In genomic region chr2:9252002-9252357, GRCh38 we compare ENCODE assay signal across 14 cellular contexts. TPM values are rescaled to one million over a fixed set of nuclear protein-coding genes. Genes with fewer than 3 reads are reported as not detected.
DNase-seq lines count a peak whose midpoint lies in the region; ATAC-seq and TF ChIP-seq lines count a peak whose summit lies in the region.
"Had no signal": no experiment of that assay in that cellular context is flagged by ENCODE, and none has a peak within 500 bp of the region (broad histone marks: within the 10 kb centered on the region; RNA-seq: fewer than 3 reads in every experiment).

No MANE protein-coding gene starts in this region.

- no peak for TF ChIP-seq POLR2A in breast epithelium (IDR thresholded peaks at IDR 0.05)

- H3K4me1 Mint-ChIP-seq in type B pancreatic cell (ENCODE audit: unreplicated experiment): peaks cover 82% of the 10 kb centered on the region
- H3K4me1 Mint-ChIP-seq: activated CD4-positive, alpha-beta T cell treated with anti-CD3 and anti-CD28 coated beads, Interleukin-2, amount 10 ng/mL, durations not matched to agents 7 days and 5 days had no signal

- H3K36me3 ChIP-seq in breast epithelium: no peaks in the 10 kb centered on the region

- peaks cover 4% of the 10 kb centered on the region for H3K9me3 Mint-ChIP-seq in type B pancreatic cell
- H3K9me3 Mint-ChIP-seq: activated CD4-positive, alpha-beta T cell treated with anti-CD3 and anti-CD28 coated beads, Interleukin-2, amount 10 ng/mL, durations not matched to agents 7 days and 5 days; mesothelial cell of epicardium had no signal

- H3K27ac Mint-ChIP-seq in type B pancreatic cell: peak overlapping the region; percentile 70
- H3K27ac Mint-ChIP-seq: activated CD4-positive, alpha-beta T cell treated with anti-CD3 and anti-CD28 coated beads, Interleukin-2, amount 10 ng/mL, durations not matched to agents 7 days and 5 days; mesothelial cell of epicardium had no signal

- DNase-seq in NCI-H82 (lab: John Stamatoyannopoulos, UW) (peak; percentile 37), NCI-H82 treated with DMSO at 0.1 percent for 48 hours (lab: John Stamatoyannopoulos, UW; ENCODE audit: unreplicated experiment) (no peak), breast epithelium (ENCODE audit: low spot score in 2 of 2) (no peak), left kidney (ENCODE audit: low read depth, low spot score) (peak; percentile 71), type B pancreatic cell (ENCODE audit: extremely low spot score, unreplicated experiment) (no peak), T-helper 2 cell (no peak)
- no peak for DNase-seq in activated T-cell treated with anti-CD3 and anti-CD28 coated beads, Interleukin-2, amount 50 U/mL, for 48 hours
- DNase-seq: activated CD4-positive, alpha-beta T cell treated with anti-CD3 and anti-CD28 coated beads, Interleukin-2, amount 10 ng/mL, durations not matched to agents 7 days and 5 days; activated gamma-delta T cell; NCI-H69; testis had no signal

- H3K27ac ChIP-seq in breast epithelium: peak overlapping the region; percentile 48 to 78
- H3K27ac ChIP-seq: 22Rv1, testis had no signal

- TF ChIP-seq CTCF in breast epithelium (IDR thresholded peaks at IDR 0.05) (no peak), type B pancreatic cell (conservative IDR thresholded peaks at IDR 0.05) (no peak)

- peaks cover 3 to 7% of the 10 kb centered on the region in 2 donors for H3K4me1 ChIP-seq in breast epithelium

- H3K4me3 ChIP-seq in breast epithelium: no peak overlapping the region
- H3K4me3 ChIP-seq: testis had no signal

- no peak for ATAC-seq in HG03439 (IDR thresholded peaks at IDR 0.05; ENCODE audit: unreplicated experiment)

- intact Hi-C loops in breast epithelium (cut with DNase I; ENCODE audit: low total_unique reads): no loop called here

- peak overlapping the region; percentile 63 for H3K4me3 Mint-ChIP-seq in type B pancreatic cell
- H3K4me3 Mint-ChIP-seq: activated CD4-positive, alpha-beta T cell treated with anti-CD3 and anti-CD28 coated beads, Interleukin-2, amount 10 ng/mL, durations not matched to agents 7 days and 5 days; mesothelial cell of epicardium had no signal

- H3K9me3 ChIP-seq in breast epithelium: no peaks in the 10 kb centered on the region
- H3K9me3 ChIP-seq: testis had no signal

- peaks cover 4% of the 10 kb centered on the region for H3K36me3 Mint-ChIP-seq in type B pancreatic cell

- H3K27me3 ChIP-seq in breast epithelium: no peaks in the 10 kb centered on the region
- H3K27me3 ChIP-seq: testis had no signal

- H3K27me3 Mint-ChIP-seq in type B pancreatic cell: no peaks in the 10 kb centered on the region

RNA-seq across cellular contexts. Expression of gene ASAP2, which starts 45.4 kb away (rescaled TPM):
- total RNA-seq in breast epithelium (10 to 100 TPM; 14.5 to 24.2 (median 21.0) TPM), type B pancreatic cell (ENCODE audit: low replicate concordance) (45.6 and 49.6 TPM in 2 replicates)

Comparison
In these comparisons a context has a peak if more than half of its experiments do, and no peak if none do; other contexts are left out.
1. DNase-seq: peak in NCI-H82 (single experiment) and left kidney (single experiment); none in NCI-H82 treated with DMSO at 0.1 percent for 48 hours (single experiment), breast epithelium (0 of 2), type B pancreatic cell (single experiment), activated T-cell treated with anti-CD3 and anti-CD28 coated beads, Interleukin-2, amount 50 U/mL, for 48 hours (0 of 2) and T-helper 2 cell (0 of 5).